ENCODE assay signal across 14 cellular contexts in genomic region chr1:205447457-205448415, GRCh38. TPM values are rescaled to one million over a fixed set of nuclear protein-coding genes. Genes with fewer than 3 reads are reported as not detected.
A peak's percentile ranks its signal among the peaks of the same experiment; 100 is the strongest.
DNase-seq lines count a peak whose midpoint lies in the region; ATAC-seq, FAIRE-seq and TF ChIP-seq lines count a peak whose summit lies in the region.
"Had no signal": no experiment of that assay in that cellular context is flagged by ENCODE, and none has a peak within 500 bp of the region (broad histone marks: within the 10 kb centered on the region; RNA-seq: fewer than 3 reads in every experiment).

No MANE protein-coding gene starts in this region.

- H3K4me1 Mint-ChIP-seq in astrocyte (ENCODE audit: low read depth, unreplicated experiment) = peaks cover 57% of the 10 kb centered on the region

- no peaks in the 10 kb centered on the region; the same call in 1 of the 2 replicates for H3K27me3 ChIP-seq in HUES64 (ENCODE audit: insufficient read depth, low read length)
- H3K27me3 ChIP-seq in astrocyte (ENCODE audit: insufficient read depth, low read length) = peaks cover 9% of the 10 kb centered on the region
- no peaks in the 10 kb centered on the region for H3K27me3 ChIP-seq in testis
- H3K27me3 ChIP-seq in uterus = peaks cover 0 to 9% of the 10 kb centered on the region in 2 donors
- H3K27me3 ChIP-seq: body of pancreas had no signal

- DNase-seq in astrocyte (ENCODE audit: low read depth) (peak; percentile 10), islet precursor cell (peak; percentile 84), testis (peak; percentile 82), uterus (no peak), NOMO-1 treated with DMSO at 0.1 percent for 48 hours (lab: John Stamatoyannopoulos, UW; ENCODE audit: unreplicated experiment) (no peak)
- DNase-seq: activated CD4-positive, alpha-beta T cell treated with anti-CD3 and anti-CD28 coated beads, Interleukin-2, amount 10 ng/mL, durations not matched to agents 7 days and 5 days; hippocampal formation; NCI-H1092 treated with DMSO at 0.1 percent for 48 hours had no signal

- no peak for FAIRE-seq in astrocyte (lab: Jason Lieb, UNC)

- no peaks in the 10 kb centered on the region for H4K20me1 ChIP-seq in astrocyte (ENCODE audit: insufficient read depth, low read length)

- no peaks in the 10 kb centered on the region for H3K9me3 ChIP-seq in HUES64 (ENCODE audit: insufficient read depth, low read depth, low read length)
- no peaks in the 10 kb centered on the region for H3K9me3 ChIP-seq in astrocyte (ENCODE audit: insufficient read depth, low read depth, low read length)
- H3K9me3 ChIP-seq in testis = no peaks in the 10 kb centered on the region
- no peaks in the 10 kb centered on the region for H3K9me3 ChIP-seq in uterus
- H3K9me3 ChIP-seq: body of pancreas had no signal

- H3K9ac ChIP-seq in HUES64 (ENCODE audit: low read depth, low read length) = no peak overlapping the region
- H3K9ac ChIP-seq in astrocyte (ENCODE audit: low read length) = no peak overlapping the region

- H3K4me3 ChIP-seq in HUES64 (ENCODE audit: low read length) (peak overlapping the region; percentile 51), astrocyte (ENCODE audit: insufficient read depth, low read depth, low read length) (no peak overlapping the region), testis (peak overlapping the region in 1 of 2 donors; percentile 62), uterus (no peak overlapping the region)
- H3K4me3 ChIP-seq: body of pancreas had no signal

- TF ChIP-seq CTCF in astrocyte (IDR thresholded peaks at IDR 0.05; ENCODE audit: insufficient read depth, low read depth, low read length) (no peak), testis (IDR thresholded peaks at IDR 0.05) (no peak), uterus (IDR thresholded peaks at IDR 0.05) (no peak)

- no peak overlapping the region for H2AFZ ChIP-seq in astrocyte (ENCODE audit: low read depth, low read length)

- intact Hi-C loops in testis (cut with DNase I; ENCODE audit: low total_unique reads) (no loop called here), uterus (cut with DNase I; ENCODE audit: low total_unique reads) (no loop called here)

- H3K9me3 Mint-ChIP-seq in astrocyte (ENCODE audit: unreplicated experiment) = no peaks in the 10 kb centered on the region
- H3K9me3 Mint-ChIP-seq: activated CD4-positive, alpha-beta T cell treated with anti-CD3 and anti-CD28 coated beads, Interleukin-2, amount 10 ng/mL, durations not matched to agents 7 days and 5 days had no signal

- ATAC-seq in HG03520 (IDR thresholded peaks at IDR 0.05; ENCODE audit: unreplicated experiment) = no peak
- ATAC-seq: body of pancreas, sciatic nerve had no signal

- H3K36me3 ChIP-seq in HUES64 (ENCODE audit: insufficient read depth, low read length) (peaks cover 9% of the 10 kb centered on the region; the same call in 1 of the 2 replicates), astrocyte (ENCODE audit: insufficient read depth, low read length) (no peaks in the 10 kb centered on the region), testis (ENCODE audit: low read depth, missing control alignments) (no peaks in the 10 kb centered on the region), uterus (no peaks in the 10 kb centered on the region)

- peaks cover 1% of the 10 kb centered on the region for H3K36me3 Mint-ChIP-seq in astrocyte (ENCODE audit: low read depth, unreplicated experiment)

- H3K4me3 Mint-ChIP-seq in astrocyte (ENCODE audit: unreplicated experiment) = peak overlapping the region; percentile 93
- H3K4me3 Mint-ChIP-seq: activated CD4-positive, alpha-beta T cell treated with anti-CD3 and anti-CD28 coated beads, Interleukin-2, amount 10 ng/mL, durations not matched to agents 7 days and 5 days had no signal

- H3K4me2 ChIP-seq in astrocyte (ENCODE audit: low read length) = peak overlapping the region; percentile 84

- H3K79me2 ChIP-seq in astrocyte (ENCODE audit: insufficient read depth, low read length) = peaks cover 19% of the 10 kb centered on the region

- H3K27ac Mint-ChIP-seq in astrocyte (ENCODE audit: unreplicated experiment) = peak overlapping the region; percentile 86
- H3K27ac Mint-ChIP-seq: activated CD4-positive, alpha-beta T cell treated with anti-CD3 and anti-CD28 coated beads, Interleukin-2, amount 10 ng/mL, durations not matched to agents 7 days and 5 days had no signal

- H3K27me3 Mint-ChIP-seq in astrocyte (ENCODE audit: low read depth, unreplicated experiment) = peaks cover 9% of the 10 kb centered on the region

- TF ChIP-seq POLR2A in testis (IDR thresholded peaks at IDR 0.05) (no peak), uterus (IDR thresholded peaks at IDR 0.05) (no peak)

- H3K4me1 ChIP-seq in HUES64 (ENCODE audit: insufficient read depth, low read length) (peaks cover 85% of the 10 kb centered on the region), astrocyte (ENCODE audit: insufficient read depth, low read length) (peaks cover 37% of the 10 kb centered on the region), testis (peaks cover 59% of the 10 kb centered on the region), uterus (peaks cover 0 to 20% of the 10 kb centered on the region in 2 donors)

- H3K27ac ChIP-seq in HUES64 (ENCODE audit: low read depth, low read length) = peak overlapping the region; percentile 31; the same call in 1 of the 2 replicates
- no peak overlapping the region for H3K27ac ChIP-seq in astrocyte (ENCODE audit: low read depth, low read length)
- peak overlapping the region; percentile 41 to 73 for H3K27ac ChIP-seq in testis
- no peak overlapping the region for H3K27ac ChIP-seq in uterus

- 14% methylated on average over 18 of the region's 20 CpGs for WGBS in HUES64
- 40 to 55% methylated on average over 19 to 20 of the region's 20 CpGs for WGBS in testis, 2 donors

RNA-seq across cellular contexts. Expression of gene BLACAT1, which starts 8.1 kb away (rescaled TPM):
- 4.1 TPM for polyA plus RNA-seq in HUES64 (2013, experiment 1 of 2)
- 7.0 TPM for polyA plus RNA-seq in HUES64 (2013, experiment 2 of 2)
- total RNA-seq in astrocyte (2.2 and 2.3 TPM in 2 replicates), testis (10 to 100 TPM; 14.4 to 15.5 TPM), uterus (1 to 10 TPM in 1 of 4 donors, under 1 TPM in 1, not detected in 2; 0.52 to 1.0 TPM)
- 5.9 TPM for polyA plus RNA-seq in testis (ENCODE audit: insufficient read depth, low read depth, low replicate concordance)
- total RNA-seq: mononuclear cell, subcutaneous adipose tissue had no signal

RNA-seq across cellular contexts. Expression of gene LEMD1, which starts 25.9 kb away (rescaled TPM):
- polyA plus RNA-seq in HUES64 (2013, experiment 1 of 2) = 9.5 TPM
- 16.9 TPM for polyA plus RNA-seq in HUES64 (2013, experiment 2 of 2)
- total RNA-seq in astrocyte (2.5 and 3.1 TPM in 2 replicates), testis (10 to 100 TPM; 35.2 to 71.1 TPM), uterus (1 to 10 TPM in 2 of 4 donors, not detected in 2; 1.6 to 1.8 TPM)
- polyA plus RNA-seq in testis (ENCODE audit: insufficient read depth, low read depth, low replicate concordance) = 83.2 TPM
- total RNA-seq: body of pancreas, sciatic nerve, subcutaneous adipose tissue had no signal

RNA-seq across cellular contexts. Expression of gene CDK18, which starts 56.7 kb away (rescaled TPM):
- 18.3 TPM for polyA plus RNA-seq in HUES64 (2013, experiment 1 of 2)
- 30.2 TPM for polyA plus RNA-seq in HUES64 (2013, experiment 2 of 2)
- 15.7 and 17.8 TPM in 2 replicates for total RNA-seq in astrocyte
- 1 to 10 TPM; 6.5 to 8.5 TPM for total RNA-seq in testis
- 9.2 TPM for polyA plus RNA-seq in testis (ENCODE audit: insufficient read depth, low read depth, low replicate concordance)
- total RNA-seq in uterus = 10 to 100 TPM in 2 of 4 donors, 1 to 10 TPM in 2; 4.1 to 28.2 (median 8.5) TPM

Comparison
In these comparisons a context has a peak if more than half of its experiments do, and no peak if none do; other contexts are left out.
1. H3K27ac ChIP-seq: peak in HUES64 (single experiment) and testis (2 of 2); none in astrocyte (single experiment) and uterus (0 of 2).
2. DNase-seq: peak in astrocyte (single experiment), islet precursor cell (single experiment) and testis (single experiment); none in uterus (0 of 2) and NOMO-1 treated with DMSO at 0.1 percent for 48 hours (single experiment).